In genomic region chr5:64147849-64148441, GRCh38 we compare ENCODE assay signal across 8 cellular contexts. TPM values are rescaled to one million over a fixed set of nuclear protein-coding genes. Genes with fewer than 3 reads are reported as not detected.
DNase-seq lines count a peak whose midpoint lies in the region; ATAC-seq and TF ChIP-seq lines count a peak whose summit lies in the region.

No MANE protein-coding gene starts in this region.

- H3K14ac ChIP-seq in H9 (ENCODE audit: insufficient read depth, low read length) = no peak overlapping the region

- H3K4me2 ChIP-seq in H9 (ENCODE audit: insufficient read depth, insufficient read length, low read length) = no peak overlapping the region

- no peak overlapping the region for H3K27ac Mint-ChIP-seq in H9

- H3K4me3 ChIP-seq in coronary artery (no peak overlapping the region), lower leg skin (ENCODE audit: low read depth, poor library complexity, severe bottlenecking) (no peak overlapping the region)

- no peak overlapping the region for H2BK5ac ChIP-seq in H9 (ENCODE audit: insufficient read length, low read length)

- no peaks in the 10 kb centered on the region for H4K20me1 ChIP-seq in H9 (ENCODE audit: control insufficient read depth, insufficient read depth, insufficient read length)

- intact Hi-C loops in lower leg skin (cut with DNase I; ENCODE audit: low total_unique reads) = no loop called here

- no peak overlapping the region for H4K8ac ChIP-seq in H9 (replicated peaks; ENCODE audit: insufficient read length, low read depth, low read length)

- H2BK12ac ChIP-seq in H9 (ENCODE audit: insufficient read length, low read depth, low read length) = no peak overlapping the region

- H2AK5ac ChIP-seq in H9 (ENCODE audit: insufficient read length, low read length) = no peak overlapping the region

- H3K36me3 Mint-ChIP-seq in H9 (ENCODE audit: insufficient read depth in 1 of 3, low read depth in 3 of 3) = no peaks in the 10 kb centered on the region; a peak in 1 of 7 replicates

- no peak overlapping the region for H3T11ph ChIP-seq in H9 (ENCODE audit: low read length)

- no peaks in the 10 kb centered on the region for H3K27me3 ChIP-seq in H9 (ENCODE audit: insufficient read depth, low read length)

- no peak overlapping the region for H4K5ac ChIP-seq in H9 (ENCODE audit: insufficient read length, low read depth, low read length)

- H2BK15ac ChIP-seq in H9 (ENCODE audit: low read depth, low read length) = no peak overlapping the region

- no peak overlapping the region for H2BK20ac ChIP-seq in H9 (ENCODE audit: low read depth, low read length, poor library complexity, severe bottlenecking)

- WGBS in H9 (ENCODE audit: extremely low coverage, insufficient read length, low lambda C conversion rate) = no CpG with 5 or more reads among the region's 7 CpGs
- WGBS in lower leg skin, 2 donors = 13 to 15% methylated on average over 7 of the region's 7 CpGs

- H3K9ac ChIP-seq in H9 (ENCODE audit: extremely low read depth, insufficient read length, low read length) = no peak overlapping the region

- H3K56ac ChIP-seq in H9 (ENCODE audit: insufficient read length, low read depth, low read length) = no peak overlapping the region

- no peaks in the 10 kb centered on the region for H3K4me1 ChIP-seq in H9 (ENCODE audit: insufficient read depth, low read length)

- H3K79me1 ChIP-seq in H9 (ENCODE audit: insufficient read depth, low read depth, low read length, poor library complexity, severe bottlenecking) = no peaks in the 10 kb centered on the region

- ATAC-seq in HG03196 (IDR thresholded peaks at IDR 0.05; ENCODE audit: unreplicated experiment) (no peak), GM18861 (IDR thresholded peaks at IDR 0.05; ENCODE audit: unreplicated experiment) (no peak), GM18502 (IDR thresholded peaks at IDR 0.05; ENCODE audit: poor library complexity, unreplicated experiment) (no peak)

- H3K79me2 ChIP-seq in H9 (ENCODE audit: insufficient read depth, low read length) = no peaks in the 10 kb centered on the region

- DNase-seq in Daoy (ENCODE audit: low read depth) = peak; percentile 59
- peak; percentile 61 for DNase-seq in H9
- DNase-seq in NCI-H748 treated with DMSO at 0.1 percent for 48 hours (lab: John Stamatoyannopoulos, UW) = peak; percentile 2
- DNase-seq in coronary artery (ENCODE audit: low spot score) = no peak
- DNase-seq in lower leg skin (ENCODE audit: low spot score in 2 of 2) = peak; percentile 42 to 86

- no peaks in the 10 kb centered on the region for H3K9me3 ChIP-seq in H9 (ENCODE audit: control insufficient read depth, low read depth, low read length)

- H3K4ac ChIP-seq in H9 (ENCODE audit: low read depth, low read length) = no peak overlapping the region

- H3K23ac ChIP-seq in H9 (ENCODE audit: insufficient read length, low read depth, low read length) = no peak overlapping the region

- no peak overlapping the region for H3K4me3 Mint-ChIP-seq in H9

- H2BK120ac ChIP-seq in H9 (ENCODE audit: low read depth, low read length, poor library complexity, severe bottlenecking) = no peak overlapping the region

- H3K9me3 Mint-ChIP-seq in H9 = peaks cover 2 to 4% of the 10 kb centered on the region in 2 experiments; a peak in 2 of 5 replicates

- no peak overlapping the region for H2AFZ ChIP-seq in H9 (ENCODE audit: low read length)

- no peak for TF ChIP-seq POLR2A in lower leg skin (IDR thresholded peaks at IDR 0.05)

- TF ChIP-seq CTCF in H9 (conservative IDR thresholded peaks at IDR 0.05) (peak; percentile 84), coronary artery (IDR thresholded peaks at IDR 0.05) (peak; percentile 62), lower leg skin (IDR thresholded peaks at IDR 0.05) (no peak)

- H3K27me3 Mint-ChIP-seq in H9 (ENCODE audit: low read depth) = no peaks in the 10 kb centered on the region; the same call in 1 of the 2 replicates

- no peaks in the 10 kb centered on the region for H3K4me1 Mint-ChIP-seq in H9

- no peak overlapping the region for H4K91ac ChIP-seq in H9 (ENCODE audit: insufficient read length, low read depth, low read length)

- no peak overlapping the region for H3K18ac ChIP-seq in H9 (ENCODE audit: insufficient read length, low read depth, low read length)

- H3K27ac ChIP-seq in H9 (ENCODE audit: insufficient read length, low read depth, low read length) (no peak overlapping the region), coronary artery (peak overlapping the region in 1 of 2 donors; percentile 16)

- no peaks in the 10 kb centered on the region for H3K23me2 ChIP-seq in H9 (ENCODE audit: insufficient read length, low read depth, low read length, poor library complexity, severe bottlenecking)

RNA-seq across cellular contexts. Expression of gene RNF180, which starts 17.7 kb away (rescaled TPM):
- 2.4 and 4.3 TPM in 2 replicates for total RNA-seq in Daoy (2014; rRNA removed; shearing (Covaris generic))
- total RNA-seq in H9 (2021) (2.5 and 2.9 TPM in 2 replicates), lower leg skin (10 to 100 TPM; 10.7 to 14.5 (median 14.0) TPM)

Comparison
In these comparisons a context has a peak if more than half of its experiments do, and no peak if none do; other contexts are left out.
1. CTCF ChIP-seq: peak in H9 (single experiment) and coronary artery (single experiment); none in lower leg skin (0 of 3).